ENCODE assay signal across 29 cellular contexts in genomic region chr2:239198221-239198620, GRCh38.
DNase-seq lines count a peak whose midpoint lies in the region; ATAC-seq, FAIRE-seq and TF ChIP-seq lines count a peak whose summit lies in the region.
"Had no signal": no experiment of that assay in that cellular context is flagged by ENCODE, and none has a peak within 500 bp of the region (broad histone marks: within the 10 kb centered on the region; RNA-seq: fewer than 3 reads in every experiment).

No MANE protein-coding gene starts in this region.

- TF ChIP-seq EP300 in HepG2 (IDR thresholded peaks at IDR 0.05; ENCODE audit: low read depth in 2 of 2, low read length in 2 of 2) (no peak), HepG2 (CRISPR knock-in tag; IDR thresholded peaks at IDR 0.05; ENCODE audit: borderline replicate concordance) (no peak)

- ATAC-seq in right lobe of liver (no peak), HepG2 (no peak), HG03159 (IDR thresholded peaks at IDR 0.05; ENCODE audit: unreplicated experiment) (no peak)
- ATAC-seq in stimulated activated effector memory CD8-positive, alpha-beta T cell treated with anti-CD3 and anti-CD28 coated beads, Interleukin-12 subunit alpha, Interleukin-12 subunit beta, amount 100 ng/mL, for 72 hours: no peak
- ATAC-seq in CD4-positive, alpha-beta T cell (ENCODE audit: poor library complexity): no peak
- ATAC-seq: PC-3, Right ventricle myocardium inferior, SK-N-SH treated with all-trans-retinoic acid at 6 μM for 48 hours had no signal

- no TSS peak for BruUV-seq in HepG2 (replicated peaks; lab: Mats Ljungman, UMichigan)

- DNase-seq in right lobe of liver: peak in 2 of 3 donors; percentile 16 to 42
- no peak for DNase-seq in HepG2 (ENCODE audit: low spot score)
- no peak for DNase-seq in stimulated activated effector memory CD8-positive, alpha-beta T cell treated with anti-CD3 and anti-CD28 coated beads, Interleukin-12 subunit alpha, Interleukin-12 subunit beta, amount 100 ng/mL, for 72 hours (ENCODE audit: low spot score in 2 of 2)
- DNase-seq in activated T-helper 2 cell treated with anti-CD3 and anti-CD28 coated beads, Interferon-gamma antibody, Interleukin-2, Interleukin-4, amounts not matched to agents 10 μg/mL and 5 μg/mL and 100 μg/mL, durations not matched to agents 14 hours and 24 hours and 36 hours (ENCODE audit: low spot score): no peak
- no peak for DNase-seq in CD4-positive, alpha-beta T cell
- DNase-seq: activated CD4-positive, alpha-beta memory T cell treated with anti-CD3 and anti-CD28 coated beads for 36 hours; activated CD4-positive, CD25-positive, alpha-beta regulatory T cell treated with anti-CD3 and anti-CD28 coated beads, Interleukin-2, amount 50 U/mL, for 72 hours; activated CD8-positive, alpha-beta memory T cell treated with anti-CD3 and anti-CD28 coated beads, Interleukin-2, amount 50 U/mL, for 48 hours; activated effector memory CD4-positive, alpha-beta T cell treated with anti-CD3 and anti-CD28 coated beads, Interleukin-2, amount 50 U/mL, for 16 hours; brain microvascular endothelial cell; COR-L47; effector CD4-positive, alpha-beta T cell; NCI-H1092 treated with DMSO at 0.1 percent for 48 hours; NCI-H187; NCI-H2171; NCI-H526; NK-92 treated with Interleukin-12 subunit alpha and Interleukin-12 subunit beta, amount 100 ng/mL, for 24 hours; PC-3; T-helper 2 cell; trophoblast cell had no signal

- 100% methylated on average over 3 of the region's 8 CpGs for WGBS in right lobe of liver (ENCODE audit: insufficient coverage, low coverage, low lambda C conversion rate, missing lambda C conversion rate)
- WGBS in HepG2 (ENCODE audit: low lambda C conversion rate): 92% methylated on average over 8 of the region's 8 CpGs

- H3K79me2 ChIP-seq in HepG2 (ENCODE audit: insufficient read depth, low read length): no peaks in the 10 kb centered on the region

- peak overlapping the region; percentile 8 for H3K27ac Mint-ChIP-seq in stimulated activated effector memory CD8-positive, alpha-beta T cell treated with anti-CD3 and anti-CD28 coated beads, Interleukin-12 subunit alpha, Interleukin-12 subunit beta, amount 100 ng/mL, for 72 hours
- no peak overlapping the region for H3K27ac Mint-ChIP-seq in activated T-helper 2 cell treated with anti-CD3 and anti-CD28 coated beads, Interferon-gamma antibody, Interleukin-2, Interleukin-4, amounts not matched to agents 10 μg/mL and 5 μg/mL and 100 μg/mL, durations not matched to agents 14 hours and 24 hours and 36 hours
- H3K27ac Mint-ChIP-seq in CD4-positive, alpha-beta T cell: no peak overlapping the region
- H3K27ac Mint-ChIP-seq: activated CD4-positive, alpha-beta memory T cell treated with anti-CD3 and anti-CD28 coated beads for 36 hours; stimulated activated naive CD8-positive, alpha-beta T cell treated with anti-CD3 and anti-CD28 coated beads, Interleukin-15, Interleukin-2, amounts not matched to agents 100 ng/mL and 50 ng/mL, for 24 hours had no signal

- no peak for TF ChIP-seq RAD21 in HepG2 (CRISPR knock-in tag; IDR thresholded peaks at IDR 0.05)

- H3K27me3 ChIP-seq in right lobe of liver: no peaks in the 10 kb centered on the region
- H3K27me3 ChIP-seq in HepG2 (ENCODE audit: control insufficient read depth in 1 of 2, insufficient read depth in 2 of 2, low read length in 2 of 2): no peaks in the 10 kb centered on the region
- H3K27me3 ChIP-seq in layer of hippocampus (ENCODE audit: control insufficient read depth, insufficient read depth, low read length): no peaks in the 10 kb centered on the region
- H3K27me3 ChIP-seq in CD4-positive, alpha-beta T cell (ENCODE audit: control insufficient read depth, insufficient read depth, low read length): no peaks in the 10 kb centered on the region
- H3K27me3 ChIP-seq: BLaER1, brain microvascular endothelial cell had no signal

- TF ChIP-seq POLR2A in right lobe of liver (IDR thresholded peaks at IDR 0.05): no peak
- TF ChIP-seq POLR2A in HepG2 (IDR thresholded peaks at IDR 0.05; ENCODE audit: insufficient read depth in 1 of 2, low read depth in 2 of 2, low read length in 2 of 2): no peak

- no peaks in the 10 kb centered on the region for H3K9me3 Mint-ChIP-seq in stimulated activated effector memory CD8-positive, alpha-beta T cell treated with anti-CD3 and anti-CD28 coated beads, Interleukin-12 subunit alpha, Interleukin-12 subunit beta, amount 100 ng/mL, for 72 hours
- H3K9me3 Mint-ChIP-seq in activated T-helper 2 cell treated with anti-CD3 and anti-CD28 coated beads, Interferon-gamma antibody, Interleukin-2, Interleukin-4, amounts not matched to agents 10 μg/mL and 5 μg/mL and 100 μg/mL, durations not matched to agents 14 hours and 24 hours and 36 hours: no peaks in the 10 kb centered on the region
- H3K9me3 Mint-ChIP-seq in CD4-positive, alpha-beta T cell: no peaks in the 10 kb centered on the region
- H3K9me3 Mint-ChIP-seq: activated CD4-positive, alpha-beta memory T cell treated with anti-CD3 and anti-CD28 coated beads for 36 hours; IgD-negative memory B cell; stimulated activated naive CD8-positive, alpha-beta T cell treated with anti-CD3 and anti-CD28 coated beads, Interleukin-15, Interleukin-2, amounts not matched to agents 100 ng/mL and 50 ng/mL, for 24 hours had no signal

- CTCF ChIA-PET in HepG2 (lab: Yijun Ruan, JAX; ENCODE audit: low intra/inter-chr PET ratio, low total read pairs): no interaction called here
- CTCF ChIA-PET in CD4-positive, alpha-beta T cell (lab: Charles Lee): no interaction called here

- H3K9me3 ChIP-seq in right lobe of liver (no peaks in the 10 kb centered on the region), HepG2 (ENCODE audit: low read length) (no peaks in the 10 kb centered on the region)
- no peaks in the 10 kb centered on the region for H3K9me3 ChIP-seq in CD4-positive, alpha-beta T cell (ENCODE audit: control insufficient read depth, low read length)
- H3K9me3 ChIP-seq: BLaER1 had no signal

- no peak overlapping the region for H3K9ac ChIP-seq in HepG2 (ENCODE audit: insufficient read depth, low read depth, low read length)
- H3K9ac ChIP-seq: BLaER1 had no signal

- H3K27me3 Mint-ChIP-seq in activated T-helper 2 cell treated with anti-CD3 and anti-CD28 coated beads, Interferon-gamma antibody, Interleukin-2, Interleukin-4, amounts not matched to agents 10 μg/mL and 5 μg/mL and 100 μg/mL, durations not matched to agents 14 hours and 24 hours and 36 hours (ENCODE audit: low read depth): no peaks in the 10 kb centered on the region
- H3K27me3 Mint-ChIP-seq in CD4-positive, alpha-beta T cell: no peaks in the 10 kb centered on the region
- H3K27me3 Mint-ChIP-seq: activated CD4-positive, alpha-beta memory T cell treated with anti-CD3 and anti-CD28 coated beads for 36 hours; IgD-negative memory B cell; stimulated activated naive CD8-positive, alpha-beta T cell treated with anti-CD3 and anti-CD28 coated beads, Interleukin-15, Interleukin-2, amounts not matched to agents 100 ng/mL and 50 ng/mL, for 24 hours had no signal

- in situ Hi-C loops in HepG2 (cut with HindIII; ENCODE audit: extremely low pct_ligation_motif_present, low pct_unique_long_range_greater_than_20kb): no loop called here

- no peak for TF ChIP-seq CTCF in right lobe of liver (IDR thresholded peaks at IDR 0.05)
- TF ChIP-seq CTCF in HepG2 (CRISPR knock-in tag; IDR thresholded peaks at IDR 0.05): no peak
- TF ChIP-seq CTCF in CD4-positive, alpha-beta T cell (IDR thresholded peaks at IDR 0.05): no peak

- no peak overlapping the region for H3K4me3 Mint-ChIP-seq in stimulated activated effector memory CD8-positive, alpha-beta T cell treated with anti-CD3 and anti-CD28 coated beads, Interleukin-12 subunit alpha, Interleukin-12 subunit beta, amount 100 ng/mL, for 72 hours
- H3K4me3 Mint-ChIP-seq in activated T-helper 2 cell treated with anti-CD3 and anti-CD28 coated beads, Interferon-gamma antibody, Interleukin-2, Interleukin-4, amounts not matched to agents 10 μg/mL and 5 μg/mL and 100 μg/mL, durations not matched to agents 14 hours and 24 hours and 36 hours (ENCODE audit: low read depth): no peak overlapping the region
- no peak overlapping the region for H3K4me3 Mint-ChIP-seq in CD4-positive, alpha-beta T cell
- H3K4me3 Mint-ChIP-seq: activated CD4-positive, alpha-beta memory T cell treated with anti-CD3 and anti-CD28 coated beads for 36 hours; IgD-negative memory B cell; stimulated activated naive CD8-positive, alpha-beta T cell treated with anti-CD3 and anti-CD28 coated beads, Interleukin-15, Interleukin-2, amounts not matched to agents 100 ng/mL and 50 ng/mL, for 24 hours had no signal

- intact Hi-C loops in right lobe of liver (cut with DNase I) (no loop called here), HepG2 (cut with micrococcal nuclease; ENCODE audit: unreplicated experiment) (no loop called here)
- intact Hi-C loops in activated T-helper 2 cell treated with anti-CD3 and anti-CD28 coated beads, Interferon-gamma antibody, Interleukin-2, Interleukin-4, amounts not matched to agents 10 μg/mL and 5 μg/mL and 100 μg/mL, durations not matched to agents 14 hours and 24 hours and 36 hours (cut with micrococcal nuclease): no loop called here
- intact Hi-C loops in CD4-positive, alpha-beta T cell (cut with DNase I, micrococcal nuclease): no loop called here

- H2AFZ ChIP-seq in HepG2 (ENCODE audit: low read length): no peak overlapping the region

- H3K4me1 Mint-ChIP-seq in stimulated activated effector memory CD8-positive, alpha-beta T cell treated with anti-CD3 and anti-CD28 coated beads, Interleukin-12 subunit alpha, Interleukin-12 subunit beta, amount 100 ng/mL, for 72 hours: peaks cover 25% of the 10 kb centered on the region
- peaks cover 3% of the 10 kb centered on the region for H3K4me1 Mint-ChIP-seq in activated T-helper 2 cell treated with anti-CD3 and anti-CD28 coated beads, Interferon-gamma antibody, Interleukin-2, Interleukin-4, amounts not matched to agents 10 μg/mL and 5 μg/mL and 100 μg/mL, durations not matched to agents 14 hours and 24 hours and 36 hours (ENCODE audit: low read depth)
- H3K4me1 Mint-ChIP-seq in CD4-positive, alpha-beta T cell (ENCODE audit: low read depth): peaks cover 29% of the 10 kb centered on the region

- H3K4me3 ChIP-seq in right lobe of liver (no peak overlapping the region), HepG2 (replicated peaks in 1 of 3; ENCODE audit: insufficient read depth in 1 of 3, low read depth in 2 of 3, low read length in 3 of 3) (no peak overlapping the region)
- H3K4me3 ChIP-seq: BLaER1 had no signal

- H3K4me2 ChIP-seq in HepG2 (ENCODE audit: low read depth, low read length): no peak overlapping the region
- H3K4me2 ChIP-seq: BLaER1 had no signal

- H3K4me1 ChIP-seq in right lobe of liver (no peaks in the 10 kb centered on the region), HepG2 (ENCODE audit: insufficient read depth, low read length) (no peaks in the 10 kb centered on the region)

- H4K20me1 ChIP-seq in HepG2 (ENCODE audit: insufficient read depth, low read length): no peaks in the 10 kb centered on the region

- H3K36me3 ChIP-seq in right lobe of liver (no peaks in the 10 kb centered on the region), HepG2 (replicated peaks in 1 of 2; ENCODE audit: control insufficient read depth in 1 of 2, insufficient read depth in 2 of 2, low read length in 2 of 2) (peaks cover 4 to 21% of the 10 kb centered on the region in 2 experiments; a peak in 2 of 5 replicates)
- H3K36me3 ChIP-seq: brain microvascular endothelial cell had no signal

- FAIRE-seq in HepG2 (lab: Jason Lieb, UNC): no peak
- FAIRE-seq: GM18507 had no signal

- H3K27ac ChIP-seq in right lobe of liver (no peak overlapping the region), HepG2 (ENCODE audit: extremely low read length, insufficient read depth, low read length) (no peak overlapping the region), layer of hippocampus (ENCODE audit: low read depth, low read length) (peak overlapping the region; percentile 15)
- no peak overlapping the region for H3K27ac ChIP-seq in CD4-positive, alpha-beta T cell (ENCODE audit: low read depth, low read length)
- H3K27ac ChIP-seq: BLaER1, brain microvascular endothelial cell, epithelial cell of prostate had no signal

- POLR2A ChIA-PET in HepG2 (lab: Yijun Ruan, JAX): no interaction called here
- POLR2A ChIA-PET in CD4-positive, alpha-beta T cell (lab: Charles Lee): no interaction called here

- H3K36me3 Mint-ChIP-seq in stimulated activated effector memory CD8-positive, alpha-beta T cell treated with anti-CD3 and anti-CD28 coated beads, Interleukin-12 subunit alpha, Interleukin-12 subunit beta, amount 100 ng/mL, for 72 hours: peaks cover 6% of the 10 kb centered on the region
- H3K36me3 Mint-ChIP-seq in activated T-helper 2 cell treated with anti-CD3 and anti-CD28 coated beads, Interferon-gamma antibody, Interleukin-2, Interleukin-4, amounts not matched to agents 10 μg/mL and 5 μg/mL and 100 μg/mL, durations not matched to agents 14 hours and 24 hours and 36 hours (ENCODE audit: low read depth): peaks cover 23% of the 10 kb centered on the region
- H3K36me3 Mint-ChIP-seq in CD4-positive, alpha-beta T cell (ENCODE audit: low read depth): peaks cover 41% of the 10 kb centered on the region

Comparison
In these comparisons a context has a peak if more than half of its experiments do, and no peak if none do; other contexts are left out.
1. DNase-seq: peak in right lobe of liver (2 of 3); none in HepG2 (single experiment), stimulated activated effector memory CD8-positive, alpha-beta T cell treated with anti-CD3 and anti-CD28 coated beads, Interleukin-12 subunit alpha, Interleukin-12 subunit beta, amount 100 ng/mL, for 72 hours (0 of 2), activated T-helper 2 cell treated with anti-CD3 and anti-CD28 coated beads, Interferon-gamma antibody, Interleukin-2, Interleukin-4, amounts not matched to agents 10 μg/mL and 5 μg/mL and 100 μg/mL, durations not matched to agents 14 hours and 24 hours and 36 hours (single experiment) and CD4-positive, alpha-beta T cell (0 of 10).